In the genomic region with DNA sequence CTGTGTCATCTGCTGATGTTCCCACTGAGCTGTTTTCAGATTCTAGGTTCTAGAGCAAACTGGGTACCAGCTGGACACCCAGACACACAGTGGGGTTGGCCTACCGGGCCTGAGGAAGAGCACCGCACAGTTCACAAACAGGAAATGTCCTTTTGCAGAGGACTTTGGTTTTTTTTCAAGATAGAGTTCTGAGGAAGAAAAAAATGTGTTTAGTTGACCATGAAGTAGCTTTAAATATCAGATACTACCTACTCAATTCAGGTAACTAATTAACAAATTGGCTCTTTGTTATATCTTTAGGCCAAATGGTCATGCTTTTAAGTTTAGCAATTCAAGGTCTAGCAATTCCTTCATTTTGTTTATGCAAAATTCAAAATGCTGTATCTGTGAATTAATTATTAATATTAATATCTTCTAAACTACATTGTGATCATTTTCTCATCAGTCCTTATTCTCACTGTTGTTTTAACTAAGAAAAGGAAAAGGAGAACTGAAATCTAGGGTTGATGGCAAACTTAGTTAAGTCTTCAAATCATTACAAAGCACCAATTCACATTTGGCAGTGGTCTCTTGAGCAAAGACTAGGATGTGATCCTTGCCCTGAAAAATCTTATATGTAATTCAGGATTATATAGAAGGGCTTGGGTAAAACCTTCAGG, we compare ENCODE assay signal across 17 cellular contexts. TPM values are rescaled to one million over a fixed set of nuclear protein-coding genes. Genes with fewer than 3 reads are reported as not detected.
A peak's percentile ranks its signal among the peaks of the same experiment; 100 is the strongest.
DNase-seq lines count a peak whose midpoint lies in the region; ATAC-seq and TF ChIP-seq lines count a peak whose summit lies in the region.
"Had no signal": no experiment of that assay in that cellular context is flagged by ENCODE, and none has a peak within 500 bp of the region (broad histone marks: within the 10 kb centered on the region; RNA-seq: fewer than 3 reads in every experiment).

No MANE protein-coding gene starts in this region.

- ATAC-seq in GM19463 (IDR thresholded peaks at IDR 0.05; ENCODE audit: unreplicated experiment) (peak; percentile 29), HG03159 (IDR thresholded peaks at IDR 0.05; ENCODE audit: unreplicated experiment) (peak; percentile 54), HG03039 (IDR thresholded peaks at IDR 0.05; ENCODE audit: unreplicated experiment) (no peak), GM18873 (IDR thresholded peaks at IDR 0.05; ENCODE audit: low FRiP score, unreplicated experiment) (no peak)
- ATAC-seq: upper lobe of right lung had no signal

- in situ Hi-C loops in brain microvascular endothelial cell (cut with HindIII; ENCODE audit: low pct_ligation_motif_present, low sequenced_read_pairs): no loop called here

- no peak overlapping the region for H3K27ac Mint-ChIP-seq in activated naive CD4-positive, alpha-beta T cell treated with anti-CD3 and anti-CD28 coated beads for 36 hours
- H3K27ac Mint-ChIP-seq: activated naive CD4-positive, alpha-beta T cell treated with anti-CD3 and anti-CD28 coated beads, Interleukin-2, amount 50 U/mL, for 24 hours; nephron progenitor cell had no signal

- no peak for DNase-seq in brain microvascular endothelial cell
- no peak for DNase-seq in NCI-H146 treated with DMSO at 0.1 percent for 48 hours (lab: John Stamatoyannopoulos, UW; ENCODE audit: unreplicated experiment)
- DNase-seq in activated naive CD4-positive, alpha-beta T cell treated with anti-CD3 and anti-CD28 coated beads for 36 hours: no peak
- DNase-seq: activated CD8-positive, alpha-beta memory T cell treated with anti-CD3 and anti-CD28 coated beads for 24 hours; islet precursor cell; NCI-H2029; nephron progenitor cell; upper lobe of right lung had no signal

- H3K27me3 ChIP-seq in BLaER1 treated with 17β-estradiol and CSF1 and Interleukin-3, amounts not matched to agents 10 nM and 100 nM: no peaks in the 10 kb centered on the region
- no peaks in the 10 kb centered on the region for H3K27me3 ChIP-seq in brain microvascular endothelial cell (replicated peaks)
- H3K27me3 ChIP-seq: upper lobe of right lung had no signal

- 0 out of 22 replicates have a peak overlapping the region, but pooled peaks of 1 of the 11 experiments have one; percentile 12 for H3K9ac ChIP-seq in BLaER1 treated with 17β-estradiol and CSF1 and Interleukin-3, amounts not matched to agents 10 nM and 100 nM

- CTCF ChIA-PET in activated naive CD4-positive, alpha-beta T cell treated with anti-CD3 and anti-CD28 coated beads for 36 hours (lab: Charles Lee): interaction anchor here (1.2 kb wide), 1 partner anchor 78 kb away, joined by 4 read pairs; no protein-coding TSS in a partner anchor

- H3K4me3 Mint-ChIP-seq in activated naive CD4-positive, alpha-beta T cell treated with anti-CD3 and anti-CD28 coated beads for 36 hours: no peak overlapping the region
- H3K4me3 Mint-ChIP-seq: activated naive CD4-positive, alpha-beta T cell treated with anti-CD3 and anti-CD28 coated beads, Interleukin-2, amount 50 U/mL, for 24 hours; nephron progenitor cell had no signal

- H3K4me2 ChIP-seq in BLaER1 treated with 17β-estradiol and CSF1 and Interleukin-3, amounts not matched to agents 10 nM and 100 nM: peak overlapping the region in 6 of 11 experiments; percentile 9 to 88 (median 60); a peak in 10 of 22 replicates

- no peaks in the 10 kb centered on the region for H3K36me3 Mint-ChIP-seq in activated naive CD4-positive, alpha-beta T cell treated with anti-CD3 and anti-CD28 coated beads for 36 hours (ENCODE audit: low read depth)

- H3K9me3 ChIP-seq in BLaER1 treated with 17β-estradiol and CSF1 and Interleukin-3, amounts not matched to agents 10 nM and 100 nM (replicated peaks in 1 of 11): 0 out of 22 replicates have a peak, but pooled peaks cover 0 to 5% (median 0%) of the 10 kb centered on the region in 11 experiments
- H3K9me3 ChIP-seq: upper lobe of right lung had no signal

- no peaks in the 10 kb centered on the region for H3K36me3 ChIP-seq in BLaER1 treated with 17β-estradiol and CSF1 and Interleukin-3, amounts not matched to agents 10 nM and 100 nM
- H3K36me3 ChIP-seq in brain microvascular endothelial cell (replicated peaks): no peaks in the 10 kb centered on the region
- H3K36me3 ChIP-seq: upper lobe of right lung had no signal

- no peaks in the 10 kb centered on the region for H3K4me1 Mint-ChIP-seq in activated naive CD4-positive, alpha-beta T cell treated with anti-CD3 and anti-CD28 coated beads for 36 hours (ENCODE audit: low read depth)
- H3K4me1 Mint-ChIP-seq: activated naive CD4-positive, alpha-beta T cell treated with anti-CD3 and anti-CD28 coated beads, Interleukin-2, amount 50 U/mL, for 24 hours had no signal

- intact Hi-C loops in activated naive CD4-positive, alpha-beta T cell treated with anti-CD3 and anti-CD28 coated beads for 36 hours (cut with micrococcal nuclease): no loop called here

- no peak overlapping the region for H3K4me3 ChIP-seq in BLaER1 treated with 17β-estradiol and CSF1 and Interleukin-3, amounts not matched to agents 10 nM and 100 nM
- H3K4me3 ChIP-seq in brain microvascular endothelial cell (ENCODE audit: low read depth, low read length): no peak overlapping the region
- H3K4me3 ChIP-seq: coronary artery, upper lobe of right lung had no signal

- H3K4me1 ChIP-seq in BLaER1 treated with 17β-estradiol and CSF1 and Interleukin-3, amounts not matched to agents 10 nM and 100 nM: peaks cover 15 to 82% (median 55%) of the 10 kb centered on the region in 10 experiments; a peak in 18 of 20 replicates

- TF ChIP-seq CTCF in brain microvascular endothelial cell (IDR thresholded peaks at IDR 0.05; ENCODE audit: low read depth, low read length, missing control alignments): no peak

- peaks cover 6% of the 10 kb centered on the region for H3K27me3 Mint-ChIP-seq in activated naive CD4-positive, alpha-beta T cell treated with anti-CD3 and anti-CD28 coated beads for 36 hours (ENCODE audit: low read depth)

- H4K20me1 ChIP-seq in BLaER1 treated with 17β-estradiol and CSF1 and Interleukin-3, amounts not matched to agents 10 nM and 100 nM: no peaks in the 10 kb centered on the region

- H3K27ac ChIP-seq in BLaER1 treated with 17β-estradiol and CSF1 and Interleukin-3, amounts not matched to agents 10 nM and 100 nM: peak overlapping the region in 6 of 11 experiments; percentile 5 to 84 (median 68); a peak in 11 of 22 replicates
- peak overlapping the region; percentile 75 for H3K27ac ChIP-seq in brain microvascular endothelial cell
- H3K27ac ChIP-seq: upper lobe of right lung had no signal

- no peaks in the 10 kb centered on the region for H3K9me3 Mint-ChIP-seq in activated naive CD4-positive, alpha-beta T cell treated with anti-CD3 and anti-CD28 coated beads for 36 hours
- H3K9me3 Mint-ChIP-seq: activated naive CD4-positive, alpha-beta T cell treated with anti-CD3 and anti-CD28 coated beads, Interleukin-2, amount 50 U/mL, for 24 hours; nephron progenitor cell had no signal

RNA-seq across cellular contexts. Expression of a gene that starts 17.2 kb away (rescaled TPM):
- total RNA-seq in activated naive CD4-positive, alpha-beta T cell treated with anti-CD3 and anti-CD28 coated beads for 36 hours: 10 to 100 TPM; 14.0 to 14.3 TPM
- total RNA-seq: fibroblast of villous mesenchyme had no signal

RNA-seq across cellular contexts. Expression of a gene that starts 28.1 kb away (rescaled TPM):
- 100 to 1,000 TPM; 162 to 164 TPM for total RNA-seq in activated naive CD4-positive, alpha-beta T cell treated with anti-CD3 and anti-CD28 coated beads for 36 hours

RNA-seq across cellular contexts. Expression of a gene that starts 45.7 kb away (rescaled TPM):
- not detected for total RNA-seq in activated naive CD4-positive, alpha-beta T cell treated with anti-CD3 and anti-CD28 coated beads for 36 hours
- total RNA-seq: fibroblast of villous mesenchyme; T-helper 2 cell treated with Interferon-gamma antibody and Interleukin-4, amounts not matched to agents 100 ng/mL and 5 ng/mL, for 36 hours; upper lobe of right lung had no signal

Comparison
In these comparisons a context has a peak if more than half of its experiments do, and no peak if none do; other contexts are left out.
1. ATAC-seq: peak in GM19463 (single experiment) and HG03159 (single experiment); none in HG03039 (single experiment) and GM18873 (single experiment).